ENCODE assay signal across 1 cellular context in genomic region chr10:89278034-89278535, GRCh38.
TF ChIP-seq lines count a peak whose summit lies in the region.

No MANE protein-coding gene starts in this region.

TF ChIP-seq in HCT116, 20 proteins besides CTCF, POLR2A, EP300 and RAD21 (continued from another document):
- peak; percentile 81 for TF ChIP-seq JUND (IDR thresholded peaks at IDR 0.05)
- TF ChIP-seq FOSL1 (IDR thresholded peaks at IDR 0.05; ENCODE audit: low read depth), result peak; percentile 87
- no peak for TF ChIP-seq ZFX (IDR thresholded peaks at IDR 0.05)
- TF ChIP-seq CBX3 (IDR thresholded peaks at IDR 0.05; ENCODE audit: low read depth), result peak; percentile 69; the same call in 1 of the 2 replicates
- TF ChIP-seq, protein P1, sequence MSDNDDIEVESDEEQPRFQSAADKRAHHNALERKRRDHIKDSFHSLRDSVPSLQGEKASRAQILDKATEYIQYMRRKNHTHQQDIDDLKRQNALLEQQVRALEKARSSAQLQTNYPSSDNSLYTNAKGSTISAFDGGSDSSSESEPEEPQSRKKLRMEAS (IDR thresholded peaks at IDR 0.05), result peak; percentile 34; the same call in 1 of the 2 replicates
- no peak for TF ChIP-seq EZH2phosphoT487 (IDR thresholded peaks at IDR 0.05; ENCODE audit: borderline replicate concordance)
- TF ChIP-seq, protein P2, sequence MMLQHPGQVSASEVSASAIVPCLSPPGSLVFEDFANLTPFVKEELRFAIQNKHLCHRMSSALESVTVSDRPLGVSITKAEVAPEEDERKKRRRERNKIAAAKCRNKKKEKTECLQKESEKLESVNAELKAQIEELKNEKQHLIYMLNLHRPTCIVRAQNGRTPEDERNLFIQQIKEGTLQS (IDR thresholded peaks at IDR 0.05), result no peak
- peak; percentile 20 for TF ChIP-seq TCF7L2 (IDR thresholded peaks at IDR 0.05; ENCODE audit: borderline replicate concordance, extremely low read depth, insufficient read depth, insufficient read length)
- peak; percentile 34; the same call in 1 of the 2 replicates for TF ChIP-seq CEBPB (IDR thresholded peaks at IDR 0.05; ENCODE audit: low read depth)
TF ChIP-seq in HCT116: peak in this region for 10.
